In the genomic region with DNA sequence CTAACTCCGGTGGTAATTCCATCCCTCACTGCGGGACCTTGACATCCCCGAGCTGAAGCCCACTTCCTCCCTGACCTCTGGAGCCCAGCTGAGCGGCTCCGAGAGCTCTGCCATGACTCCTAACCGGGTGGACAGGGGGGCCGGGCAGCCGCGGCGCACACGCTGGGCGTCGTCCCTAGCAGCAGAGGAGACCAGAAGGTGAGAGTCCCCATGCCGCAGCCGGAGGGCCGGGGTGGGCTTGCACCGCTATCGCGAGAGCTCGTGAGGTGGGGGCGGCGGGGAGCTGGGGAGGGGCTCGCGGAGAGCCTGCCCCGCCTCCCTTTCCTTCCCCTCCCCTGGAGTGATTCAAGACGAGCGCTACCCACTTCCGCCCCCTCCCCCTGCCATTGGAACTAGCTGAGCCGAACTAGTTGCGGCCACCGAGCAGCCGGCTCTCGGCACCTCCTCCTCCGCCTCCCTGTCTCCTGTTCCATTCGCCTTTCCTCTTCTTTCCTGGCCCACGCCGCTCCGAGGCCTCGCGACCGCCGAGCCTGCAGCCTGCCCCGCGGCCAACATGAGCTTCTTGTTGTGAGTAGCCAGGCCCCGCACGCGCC, we compare ENCODE assay signal across 8 cellular contexts. TPM values are rescaled to one million over a fixed set of nuclear protein-coding genes. Genes with fewer than 3 reads are reported as not detected.
DNase-seq lines count a peak whose midpoint lies in the region; ATAC-seq and TF ChIP-seq lines count a peak whose summit lies in the region.

Gene MOB1B (plus strand): TSS at position 386 of the 593 bp plus-strand sequence. CDS start 168 bp downstream, at position 554.

- peak; percentile 40 for TF ChIP-seq CTCF in AG09319 (IDR thresholded peaks at IDR 0.05; ENCODE audit: low read depth, low read length)

- DNase-seq in AG09319 (ENCODE audit: extremely low read depth, low read depth) (peak; percentile 77), NCI-H460 (ENCODE audit: extremely low read depth, low read depth) (peak; percentile 62), cerebellum (ENCODE audit: low spot score) (peak; percentile 81), kidney glomerular epithelial cell (lab: John Stamatoyannopoulos, UW) (peak; percentile 58)
- DNase-seq in activated CD4-positive, alpha-beta T cell treated with anti-CD3 and anti-CD28 coated beads for 1 hour: peak; percentile 76
- DNase-seq in stimulated activated CD4-positive, alpha-beta T cell treated with anti-CD3 and anti-CD28 coated beads, Interleukin-1b, Interleukin-23, amount 100 ng/mL, for 1 hour (ENCODE audit: low read depth in 2 of 2): peak; percentile 61 to 65

- ATAC-seq in GM18873 (IDR thresholded peaks at IDR 0.05; ENCODE audit: low FRiP score, unreplicated experiment) (peak; percentile 94), HG03139 (IDR thresholded peaks at IDR 0.05; ENCODE audit: unreplicated experiment) (peak; percentile 82)

RNA-seq across cellular contexts. Expression of gene MOB1B, which starts in this region (rescaled TPM):
- 7.0 and 9.2 TPM in 2 replicates for total RNA-seq in NCI-H460 (2014; rRNA removed; shearing (Covaris generic))
- polyA plus RNA-seq in NCI-H460 (2014; cell fraction: nucleus; rRNA removed): 3.7 and 11.1 TPM in 2 replicates
- 39.1 TPM for total RNA-seq in cerebellum

Comparison
In these comparisons a context has a peak if more than half of its experiments do, and no peak if none do; other contexts are left out.
1. Peak in every context shown above with its lines: DNase-seq and ATAC-seq.